In genomic region chr2:101500860-101501259, GRCh38 we compare ENCODE assay signal across 19 cellular contexts. TPM values are rescaled to one million over a fixed set of nuclear protein-coding genes. Genes with fewer than 3 reads are reported as not detected.
DNase-seq lines count a peak whose midpoint lies in the region; ATAC-seq, FAIRE-seq and TF ChIP-seq lines count a peak whose summit lies in the region.
"Had no signal": no experiment of that assay in that cellular context is flagged by ENCODE, and none has a peak within 500 bp of the region (broad histone marks: within the 10 kb centered on the region; RNA-seq: fewer than 3 reads in every experiment).

No MANE protein-coding gene starts in this region.

- no TSS peak for BruUV-seq in K562 (replicated peaks; lab: Mats Ljungman, UMichigan)

- H3K4me3 ChIP-seq in K562: no peak overlapping the region
- H3K4me3 ChIP-seq in gastrocnemius medialis: peak overlapping the region in 1 of 4 donors; percentile 13
- H3K4me3 ChIP-seq in adrenal gland: no peak overlapping the region
- H3K4me3 ChIP-seq: Peyer's patch had no signal

- ATAC-seq in K562 (no peak), left ventricle myocardium superior (peak; percentile 82), gastrocnemius medialis (no peak), GM18520 (IDR thresholded peaks at IDR 0.05; ENCODE audit: unreplicated experiment) (no peak), HG02852 (IDR thresholded peaks at IDR 0.05; ENCODE audit: unreplicated experiment) (no peak)

- no peaks in the 10 kb centered on the region for H3K4me1 ChIP-seq in K562 (replicated peaks in 1 of 2; ENCODE audit: control insufficient read depth in 2 of 2, insufficient read depth in 2 of 2, low read length in 2 of 2)
- peaks cover 23 to 24% of the 10 kb centered on the region in 2 donors for H3K4me1 ChIP-seq in gastrocnemius medialis
- H3K4me1 ChIP-seq in adrenal gland (replicated peaks in 1 of 2): no peaks in the 10 kb centered on the region
- H3K4me1 ChIP-seq: BE2C, Peyer's patch had no signal

- no peaks in the 10 kb centered on the region for H3K79me2 ChIP-seq in K562 (ENCODE audit: control insufficient read depth, insufficient read depth, low read length)

- no peaks in the 10 kb centered on the region for H4K20me1 ChIP-seq in K562 (replicated peaks; ENCODE audit: control insufficient read depth, insufficient read depth, low read length)

- H3K9me1 ChIP-seq in K562 (ENCODE audit: control insufficient read depth, insufficient read depth, low read length): no peaks in the 10 kb centered on the region

- DNase-seq in HCEC 1CT: peak; percentile 70
- no peak for DNase-seq in K562 (ENCODE audit: extremely low read depth in 1 of 4, low spot score in 3 of 4)
- DNase-seq in left ventricle myocardium superior: no peak
- DNase-seq in gastrocnemius medialis: no peak
- DNase-seq in adrenal gland: no peak
- no peak for DNase-seq in KBM-7
- DNase-seq: anterior cingulate cortex; BE2C; DMS 273 treated with DMSO at 0.1 percent for 48 hours; NCI-H2081; NCI-H748 treated with DMSO at 0.1 percent for 48 hours; Peyer's patch; stimulated activated CD4-positive, alpha-beta T cell treated with anti-CD3 and anti-CD28 coated beads, Interleukin-4, amount 100 ng/mL, for 24 hours; stimulated activated CD8-positive, alpha-beta memory T cell treated with anti-CD3 and anti-CD28 coated beads, Interleukin-4, amount 100 ng/mL, for 48 hours had no signal

- H3K27ac ChIP-seq in K562 (ENCODE audit: extremely low read depth, low read depth, low read length) (no peak overlapping the region), gastrocnemius medialis (peak overlapping the region; percentile 65 to 78 (median 74)), adrenal gland (no peak overlapping the region)
- H3K27ac ChIP-seq: neutrophil, Peyer's patch, VCaP had no signal

- POLR2A ChIA-PET in K562 (lab: Yijun Ruan, JAX): no interaction called here

- H3K36me3 ChIP-seq in K562 (ENCODE audit: control insufficient read depth, insufficient read depth, low read length) (no peaks in the 10 kb centered on the region), gastrocnemius medialis (no peaks in the 10 kb centered on the region), adrenal gland (replicated peaks in 1 of 2) (no peaks in the 10 kb centered on the region)
- H3K36me3 ChIP-seq: BE2C, neutrophil, Peyer's patch had no signal

- no peak for TF ChIP-seq RAD21 in K562 (CRISPR knock-in tag; conservative IDR thresholded peaks at IDR 0.05 in 1 of 2, IDR thresholded peaks at IDR 0.05 in 1 of 2)

- TF ChIP-seq EP300 in K562 (IDR thresholded peaks at IDR 0.05; ENCODE audit: low read length): no peak

- no peak overlapping the region for H3K9ac ChIP-seq in K562 (ENCODE audit: insufficient read depth in 1 of 2, low read depth in 2 of 2, low read length in 2 of 2)

- in situ Hi-C loops in K562 (cut with MboI): no loop called here
- in situ Hi-C loops in gastrocnemius medialis (cut with MboI; ENCODE audit: low sequenced_read_pairs in 4 of 4): loop anchor here in 1 of 4 donors (25.0 kb wide), 1 partner anchor 336 kb away; no protein-coding TSS in a partner anchor
- in situ Hi-C loops in KBM-7 (cut with MboI; ENCODE audit: low pct_unique_long_range_greater_than_20kb, low sequenced_read_pairs): no loop called here

- no peak for TF ChIP-seq POLR2A in K562 (conservative IDR thresholded peaks at IDR 0.05)
- TF ChIP-seq POLR2A in gastrocnemius medialis (IDR thresholded peaks at IDR 0.05): no peak
- TF ChIP-seq POLR2A in adrenal gland (IDR thresholded peaks at IDR 0.05): no peak

- TF ChIP-seq CTCF in K562 (IDR thresholded peaks at IDR 0.05 in 2 of 3, conservative IDR thresholded peaks at IDR 0.05 in 1 of 3; ENCODE audit: insufficient read depth in 2 of 3, low read depth in 1 of 3, low read length in 3 of 3) (no peak), gastrocnemius medialis (IDR thresholded peaks at IDR 0.05 in 4 of 5, conservative IDR thresholded peaks at IDR 0.05 in 1 of 5) (no peak), adrenal gland (IDR thresholded peaks at IDR 0.05) (no peak)

- no peaks in the 10 kb centered on the region for H3K9me3 ChIP-seq in K562 (replicated peaks; ENCODE audit: control insufficient read depth, insufficient read depth, low read depth, low read length)
- no peaks in the 10 kb centered on the region for H3K9me3 ChIP-seq in gastrocnemius medialis
- H3K9me3 ChIP-seq in adrenal gland (replicated peaks in 1 of 3): no peaks in the 10 kb centered on the region
- H3K9me3 ChIP-seq: BE2C, neutrophil, Peyer's patch had no signal

- no peak overlapping the region for H3K4me2 ChIP-seq in K562 (ENCODE audit: insufficient read depth, low read length)

- no peak overlapping the region for H2AFZ ChIP-seq in K562 (ENCODE audit: low read depth, low read length)

- peak; percentile 49 for FAIRE-seq in K562 (lab: Jason Lieb, UNC)
- FAIRE-seq: islet of Langerhans had no signal

- 3% methylated on average over 5 of the region's 5 CpGs for WGBS in K562 (ENCODE audit: insufficient coverage, low coverage, missing lambda C conversion rate)
- 51 to 65% (median 62%) methylated on average over 5 of the region's 5 CpGs for WGBS in adrenal gland, 4 donors

- H3K27me3 ChIP-seq in K562 (ENCODE audit: control insufficient read depth in 2 of 2, insufficient read depth in 2 of 2, low read length in 2 of 2) (peaks cover 2 to 21% of the 10 kb centered on the region in 2 experiments; a peak in 4 of 5 replicates), gastrocnemius medialis (no peaks in the 10 kb centered on the region), adrenal gland (no peaks in the 10 kb centered on the region)
- H3K27me3 ChIP-seq: BE2C, neutrophil, Peyer's patch had no signal

- CTCF ChIA-PET in K562 (lab: Yijun Ruan, JAX; ENCODE audit: low intra/inter-chr PET ratio): no interaction called here

- intact Hi-C loops in K562 (cut with micrococcal nuclease): no loop called here
- intact Hi-C loops in left ventricle myocardium superior (cut with micrococcal nuclease): no loop called here
- intact Hi-C loops in gastrocnemius medialis (cut with DNase I; ENCODE audit: low total_unique reads): no loop called here
- intact Hi-C loops in adrenal gland (cut with DNase I): no loop called here

TF ChIP-seq in K562, 482 proteins besides CTCF, POLR2A, EP300 and RAD21 (continues in another document):
- TF ChIP-seq CHD1 (IDR thresholded peaks at IDR 0.05; ENCODE audit: low read length) (no peak), PTTG1 (tag; IDR thresholded peaks at IDR 0.05; ENCODE audit: low read depth) (no peak), PREB (CRISPR knock-in tag; IDR thresholded peaks at IDR 0.05) (no peak), MNT (conservative IDR thresholded peaks at IDR 0.05) (no peak)

RNA-seq across cellular contexts. Expression of gene RFX8, which starts 25.9 kb away (rescaled TPM):
- not detected in 2 replicates for total RNA-seq in K562 (2011; cell fraction: chromatin; rRNA removed; ENCODE audit: low replicate concordance)
- not detected in 2 replicates for total RNA-seq in K562 (2011; cell fraction: nucleolus; rRNA removed)
- total RNA-seq in K562 (2011; cell fraction: nucleoplasm; rRNA removed): not detected in 2 replicates
- not detected in 2 replicates for total RNA-seq in K562 (2014; rRNA removed)
- total RNA-seq in K562 (2014; rRNA removed; fragmentation: Illumina TruSeq; extraction: Trizol): not detected in 2 replicates
- total RNA-seq in K562 (2015; rRNA removed; fragmentation: Illumina TruSeq; extraction: Trizol): not detected in 2 replicates
- not detected in 2 replicates for total RNA-seq in K562 (2021)
- polyA plus RNA-seq in K562 (2011; rRNA removed): not detected in 2 replicates
- not detected in 2 replicates for polyA plus RNA-seq in K562 (2011; cell fraction: cytosol; rRNA removed)
- not detected in 2 replicates for polyA plus RNA-seq in K562 (2011; cell fraction: nucleus; rRNA removed)
- polyA plus RNA-seq in K562 (2012): not detected in 2 replicates
- not detected in 2 replicates for polyA plus RNA-seq in K562 (2014; fragmentation: Illumina TruSeq; extraction: Trizol)
- polyA plus RNA-seq in K562 (2014; fragmentation: Nextera tagmentation; extraction: Ambion mirVana): not detected
- not detected in 2 replicates for polyA plus RNA-seq in K562 (2014; rRNA removed)
- not detected in 2 replicates for polyA minus RNA-seq in K562 (2011; rRNA and poly(A)+ RNA removed)
- not detected in 2 replicates for polyA minus RNA-seq in K562 (2011; cell fraction: cytosol; rRNA and poly(A)+ RNA removed)
- polyA minus RNA-seq in K562 (2011; cell fraction: nucleus; rRNA and poly(A)+ RNA removed): not detected in 2 replicates
- not detected for total RNA-seq in left ventricle myocardium superior
- under 1 TPM in 1 of 4 donors, not detected in 3; 0.27 TPM for total RNA-seq in gastrocnemius medialis
- 10 to 100 TPM in 1 of 8 donors, under 1 TPM in 3, not detected in 4; 0.14 to 21.8 (median 0.69) TPM for total RNA-seq in adrenal gland
- polyA plus RNA-seq in adrenal gland: 1 to 10 TPM in 1 of 3 donors, under 1 TPM in 2; 0.31 to 1.1 (median 0.71) TPM
- total RNA-seq: Peyer's patch had no signal

Comparison
In these comparisons a context has a peak if more than half of its experiments do, and no peak if none do; other contexts are left out.
1. H3K27ac ChIP-seq: peak in gastrocnemius medialis (4 of 4); none in K562 (single experiment) and adrenal gland (0 of 5).